ENCODE assay signal across 21 cellular contexts in the genomic region with DNA sequence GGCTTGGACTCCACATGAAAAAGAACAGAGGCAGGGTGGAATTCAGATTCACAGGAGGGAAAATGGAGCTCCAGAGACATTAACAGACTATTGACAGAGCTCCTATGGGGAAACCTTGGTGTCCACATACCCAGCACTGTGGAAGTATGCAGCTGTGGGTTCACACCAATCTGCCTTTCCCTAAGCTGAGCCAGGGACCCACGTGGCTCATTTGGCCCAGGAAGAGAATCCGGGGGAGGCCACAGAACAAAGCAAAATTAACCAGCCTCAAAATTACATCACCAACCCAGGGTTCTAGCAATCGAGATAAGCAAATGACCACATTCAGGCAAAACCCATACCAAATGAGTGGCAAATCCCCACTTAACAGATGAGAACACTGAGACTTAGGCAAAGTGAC.
DNase-seq lines count a peak whose midpoint lies in the region; ATAC-seq, FAIRE-seq and TF ChIP-seq lines count a peak whose summit lies in the region.
"Had no signal": no experiment of that assay in that cellular context is flagged by ENCODE, and none has a peak within 500 bp of the region (broad histone marks: within the 10 kb centered on the region; RNA-seq: fewer than 3 reads in every experiment).

No MANE protein-coding gene starts in this region.

- no peaks in the 10 kb centered on the region for H3F3A ChIP-seq in GM23248 (ENCODE audit: insufficient read depth)

- H3K27me3 Mint-ChIP-seq in astrocyte (ENCODE audit: low read depth, unreplicated experiment) = peaks cover 31% of the 10 kb centered on the region

- intact Hi-C loops in breast epithelium (cut with DNase I; ENCODE audit: low total_unique reads) = no loop called here

- H3K4me1 ChIP-seq in GM23248 (ENCODE audit: insufficient read depth) = no peaks in the 10 kb centered on the region
- no peaks in the 10 kb centered on the region for H3K4me1 ChIP-seq in astrocyte (ENCODE audit: insufficient read depth, low read length)
- no peaks in the 10 kb centered on the region for H3K4me1 ChIP-seq in breast epithelium
- H3K4me1 ChIP-seq: BLaER1 treated with 17β-estradiol and CSF1 and Interleukin-3, amounts not matched to agents 10 nM and 100 nM; HAP-1 had no signal

- no peaks in the 10 kb centered on the region for H3K79me2 ChIP-seq in GM23248 (ENCODE audit: insufficient read depth)
- no peaks in the 10 kb centered on the region for H3K79me2 ChIP-seq in astrocyte (ENCODE audit: insufficient read depth, low read length)

- H3K27ac ChIP-seq in GM23248 (no peak overlapping the region), astrocyte (ENCODE audit: low read depth, low read length) (no peak overlapping the region), breast epithelium (no peak overlapping the region)
- H3K27ac ChIP-seq: BLaER1 treated with 17β-estradiol and CSF1 and Interleukin-3, amounts not matched to agents 10 nM and 100 nM; HL-60 had no signal

- H3K9ac ChIP-seq in GM23248 (no peak overlapping the region), astrocyte (ENCODE audit: low read length) (no peak overlapping the region)
- H3K9ac ChIP-seq: BLaER1 treated with 17β-estradiol and CSF1 and Interleukin-3, amounts not matched to agents 10 nM and 100 nM had no signal

- no peaks in the 10 kb centered on the region for H3K36me3 Mint-ChIP-seq in astrocyte (ENCODE audit: low read depth, unreplicated experiment)
- H3K36me3 Mint-ChIP-seq: CD8-positive, alpha-beta T cell had no signal

- H3K4me3 Mint-ChIP-seq in astrocyte (ENCODE audit: unreplicated experiment) = no peak overlapping the region
- H3K4me3 Mint-ChIP-seq: B cell; CD8-positive, alpha-beta T cell had no signal

- H3K27ac Mint-ChIP-seq in astrocyte (ENCODE audit: unreplicated experiment) = no peak overlapping the region
- H3K27ac Mint-ChIP-seq: B cell; CD8-positive, alpha-beta T cell had no signal

- H3K9me3 Mint-ChIP-seq in astrocyte (ENCODE audit: unreplicated experiment) = no peaks in the 10 kb centered on the region
- H3K9me3 Mint-ChIP-seq: CD8-positive, alpha-beta T cell had no signal

- no peak for TF ChIP-seq POLR2A in breast epithelium (IDR thresholded peaks at IDR 0.05)

- H3K27me3 ChIP-seq in GM23248 (replicated peaks; ENCODE audit: insufficient read depth) (no peaks in the 10 kb centered on the region), astrocyte (ENCODE audit: insufficient read depth, low read length) (peaks cover 10% of the 10 kb centered on the region), breast epithelium (no peaks in the 10 kb centered on the region)
- H3K27me3 ChIP-seq: BLaER1 treated with 17β-estradiol and CSF1 and Interleukin-3, amounts not matched to agents 10 nM and 100 nM had no signal

- peak; percentile 42 for DNase-seq in AG10803 (ENCODE audit: low read depth)
- DNase-seq in GM23248 = peak; percentile 24
- DNase-seq in astrocyte (ENCODE audit: low read depth) = peak; percentile 33
- peak; percentile 26 for DNase-seq in fibroblast of pulmonary artery (ENCODE audit: low read depth)
- no peak for DNase-seq in DMS79 treated with DMSO at 0.1 percent for 48 hours (lab: John Stamatoyannopoulos, UW)
- no peak for DNase-seq in breast epithelium (ENCODE audit: low spot score in 2 of 2)
- DNase-seq in GOT3 (lab: John Stamatoyannopoulos, UW) = no peak
- DNase-seq: 8988T; Calu3; CD8-positive, alpha-beta T cell; DND-41; IMR-90 had no signal

- TF ChIP-seq CTCF in AG10803 (conservative IDR thresholded peaks at IDR 0.05; ENCODE audit: low read length) (no peak), astrocyte (IDR thresholded peaks at IDR 0.05; ENCODE audit: insufficient read depth, low read depth, low read length) (no peak), fibroblast of pulmonary artery (IDR thresholded peaks at IDR 0.05; ENCODE audit: low read length, missing control alignments) (no peak), breast epithelium (IDR thresholded peaks at IDR 0.05) (no peak)

- in situ Hi-C loops in GM23248 (cut with MboI) = no loop called here

- FAIRE-seq in astrocyte (lab: Jason Lieb, UNC) = no peak
- FAIRE-seq: G401.6, GM12892, GM18507, K562 had no signal

- 28 to 29% methylated on average over 3 of the region's 3 CpGs for WGBS in GM23248 (ENCODE audit: low coverage in 1 of 2, low lambda C conversion rate in 2 of 2, missing lambda C conversion rate in 2 of 2), 2 experiments

- H3K36me3 ChIP-seq in GM23248 (ENCODE audit: low read depth) (no peaks in the 10 kb centered on the region), astrocyte (ENCODE audit: insufficient read depth, low read length) (no peaks in the 10 kb centered on the region), breast epithelium (no peaks in the 10 kb centered on the region)
- H3K36me3 ChIP-seq: HAP-1 had no signal

- H3K9me3 ChIP-seq in GM23248 (ENCODE audit: low read depth) (no peaks in the 10 kb centered on the region), astrocyte (ENCODE audit: insufficient read depth, low read depth, low read length) (peaks cover 2% of the 10 kb centered on the region), breast epithelium (peaks cover 4 to 6% of the 10 kb centered on the region in 2 donors)
- H3K9me3 ChIP-seq: HAP-1 had no signal

- H4K20me1 ChIP-seq in GM23248 (ENCODE audit: insufficient read depth) = no peaks in the 10 kb centered on the region
- H4K20me1 ChIP-seq in astrocyte (ENCODE audit: insufficient read depth, low read length) = no peaks in the 10 kb centered on the region
- H4K20me1 ChIP-seq: BLaER1 treated with 17β-estradiol and CSF1 and Interleukin-3, amounts not matched to agents 10 nM and 100 nM had no signal

- H3K4me2 ChIP-seq in GM23248 (ENCODE audit: unreplicated experiment) (no peak overlapping the region), astrocyte (ENCODE audit: low read length) (no peak overlapping the region)
- H3K4me2 ChIP-seq: BLaER1 treated with 17β-estradiol and CSF1 and Interleukin-3, amounts not matched to agents 10 nM and 100 nM had no signal

- H3K9me2 ChIP-seq in GM23248 (ENCODE audit: insufficient read depth) = no peaks in the 10 kb centered on the region

- H3K4me3 ChIP-seq in AG10803 (ENCODE audit: low read length) (no peak overlapping the region), GM23248 (no peak overlapping the region), astrocyte (ENCODE audit: insufficient read depth, low read depth, low read length) (no peak overlapping the region), fibroblast of pulmonary artery (replicated peaks; ENCODE audit: low read depth, low read length) (no peak overlapping the region), breast epithelium (no peak overlapping the region)
- H3K4me3 ChIP-seq: BLaER1 treated with 17β-estradiol and CSF1 and Interleukin-3, amounts not matched to agents 10 nM and 100 nM; HAP-1; K562 had no signal

- no peaks in the 10 kb centered on the region for H3K4me1 Mint-ChIP-seq in astrocyte (ENCODE audit: low read depth, unreplicated experiment)
- H3K4me1 Mint-ChIP-seq: B cell had no signal

- H2AFZ ChIP-seq in GM23248 (no peak overlapping the region), astrocyte (ENCODE audit: low read depth, low read length) (no peak overlapping the region)

- ATAC-seq in HG03159 (IDR thresholded peaks at IDR 0.05; ENCODE audit: unreplicated experiment) = no peak
- ATAC-seq: CD8-positive, alpha-beta T cell; K562 had no signal

Comparison
In these comparisons a context has a peak if more than half of its experiments do, and no peak if none do; other contexts are left out.
1. DNase-seq: peak in AG10803 (single experiment), GM23248 (single experiment), astrocyte (single experiment) and fibroblast of pulmonary artery (single experiment); none in DMS79 treated with DMSO at 0.1 percent for 48 hours (single experiment), breast epithelium (0 of 2) and GOT3 (single experiment).